1 cellular context compared by ENCODE assay signal in genomic region chr3:97821810-97822775, GRCh38.
TF ChIP-seq lines count a peak whose summit lies in the region.

Gene CRYBG3, plus strand, starts transcription at chr3:97822011. Its CDS starts 196 bp downstream, at chr3:97822207.

TF ChIP-seq in K562, 482 proteins besides CTCF, POLR2A, EP300 and RAD21 (continued from another document):
- no peak for TF ChIP-seq ZBTB43 (CRISPR knock-in tag; IDR thresholded peaks at IDR 0.05)
